8 cellular contexts compared by ENCODE assay signal in genomic region chr4:76212301-76212700, GRCh38. TPM values are rescaled to one million over a fixed set of nuclear protein-coding genes. Genes with fewer than 3 reads are reported as not detected.
DNase-seq lines count a peak whose midpoint lies in the region; ATAC-seq and TF ChIP-seq lines count a peak whose summit lies in the region.

No MANE protein-coding gene starts in this region.

- no peak overlapping the region for H3K27ac Mint-ChIP-seq in activated T-helper 17 cell treated with anti-CD3 and anti-CD28 coated beads, Interleukin-2, amount 50 U/mL, for 72 hours

- peaks cover 25% of the 10 kb centered on the region for H3K4me1 Mint-ChIP-seq in activated T-helper 17 cell treated with anti-CD3 and anti-CD28 coated beads, Interleukin-2, amount 50 U/mL, for 72 hours

- no peaks in the 10 kb centered on the region for H3K27me3 ChIP-seq in spleen (replicated peaks in 1 of 7)

- TF ChIP-seq CTCF in spleen (IDR thresholded peaks at IDR 0.05 in 8 of 11, conservative IDR thresholded peaks at IDR 0.05 in 3 of 11) = no peak

- H3K4me3 ChIP-seq in iPS-18c (ENCODE audit: insufficient read depth, low read depth, low read length) (peak overlapping the region; percentile 82; the same call in 1 of the 2 replicates), spleen (peak overlapping the region; percentile 54 to 85 (median 74))

- 42 to 70% (median 60%) methylated on average over 2 of the region's 2 CpGs for WGBS in spleen, 5 donors

- H3K9me3 ChIP-seq in iPS-18c (ENCODE audit: control insufficient read depth, insufficient read depth, low read length) = no peaks in the 10 kb centered on the region
- no peaks in the 10 kb centered on the region for H3K9me3 ChIP-seq in spleen

- peak overlapping the region; percentile 87 for H3K4me3 Mint-ChIP-seq in activated T-helper 17 cell treated with anti-CD3 and anti-CD28 coated beads, Interleukin-2, amount 50 U/mL, for 72 hours

- peaks cover 51 to 78% (median 70%) of the 10 kb centered on the region in 6 donors for H3K4me1 ChIP-seq in spleen

- no peak for TF ChIP-seq POLR2A in spleen (IDR thresholded peaks at IDR 0.05)

- no peaks in the 10 kb centered on the region for H3K36me3 Mint-ChIP-seq in activated T-helper 17 cell treated with anti-CD3 and anti-CD28 coated beads, Interleukin-2, amount 50 U/mL, for 72 hours (ENCODE audit: low read depth)

- DNase-seq in DMS 273 (lab: John Stamatoyannopoulos, UW; ENCODE audit: unreplicated experiment) = peak; percentile 23
- DNase-seq in DMS 273 treated with DMSO at 0.1 percent for 48 hours (lab: John Stamatoyannopoulos, UW) = no peak
- DNase-seq in spleen = no peak
- DNase-seq in NCI-H1048 (lab: John Stamatoyannopoulos, UW) = no peak
- DNase-seq in cerebellar cortex (ENCODE audit: low spot score) = no peak

- no peaks in the 10 kb centered on the region for H3K27me3 Mint-ChIP-seq in activated T-helper 17 cell treated with anti-CD3 and anti-CD28 coated beads, Interleukin-2, amount 50 U/mL, for 72 hours

- H3K27ac ChIP-seq in spleen = peak overlapping the region; percentile 91 to 97 (median 96)

- no peaks in the 10 kb centered on the region for H3K9me3 Mint-ChIP-seq in activated T-helper 17 cell treated with anti-CD3 and anti-CD28 coated beads, Interleukin-2, amount 50 U/mL, for 72 hours

- no peak for ATAC-seq in activated T-helper 17 cell treated with anti-CD3 and anti-CD28 coated beads, Interleukin-2, amount 50 U/mL, for 72 hours (replicated peaks)
- no peak for ATAC-seq in HG03159 (IDR thresholded peaks at IDR 0.05; ENCODE audit: unreplicated experiment)

- intact Hi-C loops in spleen (cut with DNase I; ENCODE audit: low total_unique reads) = no loop called here

- peaks cover 0 to 6% (median 0%) of the 10 kb centered on the region in 6 donors for H3K36me3 ChIP-seq in spleen

RNA-seq across cellular contexts. Expression of gene SCARB2, which starts 1.3 kb away (rescaled TPM):
- total RNA-seq in activated T-helper 17 cell treated with anti-CD3 and anti-CD28 coated beads, Interleukin-2, amount 50 U/mL, for 72 hours = 10 to 100 TPM in 1 of 2 donors, 1 to 10 TPM in 1; 3.0 to 15.9 TPM
- total RNA-seq in spleen = 100 to 1,000 TPM; 107 to 201 (median 156) TPM
- 10 to 100 TPM; 27.2 to 32.0 (median 28.8) TPM for polyA plus RNA-seq in spleen

RNA-seq across cellular contexts. Expression of gene FAM47E, which starts 39.2 kb away (rescaled TPM):
- total RNA-seq in activated T-helper 17 cell treated with anti-CD3 and anti-CD28 coated beads, Interleukin-2, amount 50 U/mL, for 72 hours = not detected
- total RNA-seq in spleen = 1 to 10 TPM in 6 of 7 donors, under 1 TPM in 1; 0.66 to 6.2 (median 2.4) TPM
- 1 to 10 TPM; 1.0 to 1.4 (median 1.3) TPM for polyA plus RNA-seq in spleen

Comparison
In these comparisons a context has a peak if more than half of its experiments do, and no peak if none do; other contexts are left out.
1. RNA of gene SCARB2, which starts 1.3 kb away (total RNA-seq): 107 to 201 TPM in spleen; 3.0 to 15.9 TPM in activated T-helper 17 cell treated with anti-CD3 and anti-CD28 coated beads, Interleukin-2, amount 50 U/mL, for 72 hours; every median in the first group is over 4 times any median in the second.